Comparison of ENCODE assay signal across 7 cellular contexts in the genomic region with DNA sequence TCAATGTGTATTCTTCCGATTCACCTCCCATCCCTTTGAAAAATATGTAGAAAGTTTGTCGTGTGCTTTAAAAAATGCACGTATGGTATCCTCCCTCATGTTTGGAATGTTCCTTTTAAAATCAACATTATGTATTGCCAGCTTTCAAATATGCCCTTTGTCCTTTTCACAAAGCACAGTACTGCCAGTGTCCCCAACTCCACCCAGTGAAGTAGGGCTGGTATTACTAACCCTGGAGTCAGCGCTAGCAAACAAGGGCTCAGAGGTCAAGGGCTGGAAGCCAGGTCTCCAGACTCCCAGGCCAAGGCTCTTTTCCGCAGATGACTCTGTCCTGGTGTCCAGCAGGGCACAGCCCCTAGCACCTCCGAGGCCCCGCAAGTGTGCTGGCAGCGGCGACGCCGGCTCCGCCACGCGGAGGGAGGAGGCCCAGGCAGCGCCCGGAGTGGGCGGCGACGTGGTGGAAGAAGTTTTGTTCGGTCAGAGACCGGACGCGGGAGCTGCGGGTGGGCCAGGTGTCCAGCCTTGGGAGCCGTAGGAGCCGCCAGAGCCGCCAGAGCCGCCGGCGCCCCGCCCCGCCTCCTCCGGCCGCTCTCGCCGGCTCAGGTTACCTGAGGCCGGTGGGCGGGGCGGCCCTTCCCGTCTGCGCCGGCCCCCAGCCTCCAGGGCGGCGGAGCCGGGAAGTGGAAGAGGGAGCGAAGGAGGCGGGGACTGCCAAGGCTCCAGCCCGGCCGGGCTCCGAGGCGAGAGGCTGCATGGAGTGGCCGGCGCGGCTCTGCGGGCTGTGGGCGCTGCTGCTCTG. TPM values are rescaled to one million over a fixed set of nuclear protein-coding genes. Genes with fewer than 3 reads are reported as not detected.
A peak's percentile ranks its signal among the peaks of the same experiment; 100 is the strongest.
DNase-seq lines count a peak whose midpoint lies in the region; ATAC-seq and TF ChIP-seq lines count a peak whose summit lies in the region.

A gene (plus strand): TSS at position 720 of the 799 bp plus-strand sequence. CDS start 33 bp downstream, at position 753.

- no peaks in the 10 kb centered on the region for H3K27me3 ChIP-seq in thoracic aorta (replicated peaks; ENCODE audit: insufficient read depth)

- peak; percentile 48 for DNase-seq in GM12865 (ENCODE audit: low read depth)
- DNase-seq in NCI-H2171 (lab: John Stamatoyannopoulos, UW) = peak; percentile 6
- DNase-seq in activated CD8-positive, alpha-beta T cell treated with anti-CD3 and anti-CD28 coated beads for 36 hours = peak; percentile 12
- peak; percentile 26 for DNase-seq in epithelial cell of prostate (ENCODE audit: low read depth, low spot score)
- DNase-seq in midbrain (lab: John Stamatoyannopoulos, UW) = peak; percentile 12
- peak; percentile 21 for DNase-seq in thoracic aorta (ENCODE audit: low spot score)

- peak; percentile 68 for ATAC-seq in HG02885 (IDR thresholded peaks at IDR 0.05; ENCODE audit: poor library complexity, unreplicated experiment)
- ATAC-seq in activated CD8-positive, alpha-beta T cell treated with anti-CD3 and anti-CD28 coated beads for 36 hours = peak; percentile 56
- ATAC-seq in thoracic aorta (ENCODE audit: insufficient number of reproducible peaks, low FRiP score, low read depth) = peak; percentile 83

- CTCF ChIA-PET in activated CD8-positive, alpha-beta T cell treated with anti-CD3 and anti-CD28 coated beads for 36 hours (lab: Charles Lee) = no interaction called here

- peak within 1 kb of the TSS; percentile 53 for H3K4me3 Mint-ChIP-seq in activated CD8-positive, alpha-beta T cell treated with anti-CD3 and anti-CD28 coated beads for 36 hours

- no peak within 1 kb of the TSS for H3K27ac Mint-ChIP-seq in activated CD8-positive, alpha-beta T cell treated with anti-CD3 and anti-CD28 coated beads for 36 hours

- H3K4me1 Mint-ChIP-seq in activated CD8-positive, alpha-beta T cell treated with anti-CD3 and anti-CD28 coated beads for 36 hours (ENCODE audit: low read depth) = peaks cover 4% of the 10 kb centered on the region

- peak within 1 kb of the TSS; percentile 47 for H3K4me3 ChIP-seq in GM12865 (ENCODE audit: low read depth, low read length)
- peak within 1 kb of the TSS; percentile 83 for H3K4me3 ChIP-seq in thoracic aorta

- H3K27ac ChIP-seq in epithelial cell of prostate (peak within 1 kb of the TSS; percentile 76), thoracic aorta (peak within 1 kb of the TSS; percentile 92 to 96)

- no peaks in the 10 kb centered on the region for H3K9me3 ChIP-seq in thoracic aorta

- POLR2A ChIA-PET in activated CD8-positive, alpha-beta T cell treated with anti-CD3 and anti-CD28 coated beads for 36 hours (lab: Charles Lee) = no interaction called here

- H3K36me3 Mint-ChIP-seq in activated CD8-positive, alpha-beta T cell treated with anti-CD3 and anti-CD28 coated beads for 36 hours (ENCODE audit: low read depth) = no peaks in the 10 kb centered on the region

- no peaks in the 10 kb centered on the region for H3K9me3 Mint-ChIP-seq in activated CD8-positive, alpha-beta T cell treated with anti-CD3 and anti-CD28 coated beads for 36 hours

- intact Hi-C loops in activated CD8-positive, alpha-beta T cell treated with anti-CD3 and anti-CD28 coated beads for 36 hours (cut with micrococcal nuclease) = no loop called here

- H3K27me3 Mint-ChIP-seq in activated CD8-positive, alpha-beta T cell treated with anti-CD3 and anti-CD28 coated beads for 36 hours = peaks cover 19% of the 10 kb centered on the region

- no peak for TF ChIP-seq CTCF in GM12865 (IDR thresholded peaks at IDR 0.05; ENCODE audit: insufficient read depth, low read depth, low read length, missing control alignments)
- TF ChIP-seq CTCF in activated CD8-positive, alpha-beta T cell treated with anti-CD3 and anti-CD28 coated beads for 36 hours (IDR thresholded peaks at IDR 0.05) = no peak
- no peak for TF ChIP-seq CTCF in thoracic aorta (IDR thresholded peaks at IDR 0.05)

- H3K4me1 ChIP-seq in thoracic aorta (ENCODE audit: control insufficient read depth in 1 of 2, low read depth in 2 of 2) = peaks cover 12 to 34% of the 10 kb centered on the region in 2 donors

- H3K36me3 ChIP-seq in thoracic aorta = no peaks in the 10 kb centered on the region

RNA-seq across cellular contexts. Expression of the gene that starts here (rescaled TPM):
- total RNA-seq in activated CD8-positive, alpha-beta T cell treated with anti-CD3 and anti-CD28 coated beads for 36 hours = under 1 TPM in 1 of 2 experiments, not detected in 1; 0.18 TPM
- 100 to 1,000 TPM; 109 to 110 TPM for total RNA-seq in thoracic aorta

Comparison
In these comparisons a context has a peak if more than half of its experiments do, and no peak if none do; other contexts are left out.
1. Peak in every context shown above with its lines: DNase-seq, ATAC-seq, H3K4me3 ChIP-seq and H3K27ac ChIP-seq.
2. RNA of the gene that starts here (total RNA-seq): 109 to 110 TPM in thoracic aorta; 0.18 TPM in activated CD8-positive, alpha-beta T cell treated with anti-CD3 and anti-CD28 coated beads for 36 hours; every median in the first group is over 10 times any median in the second.
3. Peak in DNase-seq and ATAC-seq in activated CD8-positive, alpha-beta T cell treated with anti-CD3 and anti-CD28 coated beads for 36 hours; RNA of the gene not detected or under 1 TPM.